Comparison of ENCODE assay signal across 8 cellular contexts in the genomic region with DNA sequence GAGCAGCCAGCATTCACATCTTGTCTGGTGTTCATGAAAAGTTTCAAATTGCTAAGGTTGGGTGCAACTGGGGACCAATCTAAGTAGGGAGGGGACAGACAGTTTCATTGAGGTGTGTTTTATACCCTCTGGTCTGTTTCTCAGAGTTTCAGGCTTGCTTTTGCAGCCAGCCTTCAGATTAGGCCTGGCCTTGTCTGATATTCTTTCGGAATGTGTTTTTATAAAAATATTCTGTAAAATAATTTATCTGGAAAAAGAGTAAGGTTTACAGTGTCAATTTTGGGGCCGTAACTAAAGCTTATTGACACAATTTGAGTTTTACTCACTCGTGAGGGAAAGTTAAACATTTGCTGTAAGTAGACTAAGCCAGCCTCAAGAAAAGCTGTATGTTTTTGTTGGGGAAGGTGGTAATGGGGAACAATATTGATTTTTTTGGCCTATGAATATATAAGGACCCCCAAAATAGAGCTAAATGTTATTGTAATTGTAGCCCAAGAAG. TPM values are rescaled to one million over a fixed set of nuclear protein-coding genes. Genes with fewer than 3 reads are reported as not detected.
DNase-seq lines count a peak whose midpoint lies in the region; ATAC-seq, FAIRE-seq and TF ChIP-seq lines count a peak whose summit lies in the region.

No MANE protein-coding gene starts in this region.

- no peaks in the 10 kb centered on the region for H3K9me3 ChIP-seq in vagina

- peak; percentile 25 for ATAC-seq in GM19467 (IDR thresholded peaks at IDR 0.05; ENCODE audit: unreplicated experiment)
- ATAC-seq in HG03558 (IDR thresholded peaks at IDR 0.05; ENCODE audit: extremely low read depth, unreplicated experiment): peak; percentile 15
- ATAC-seq in memory B cell (ENCODE audit: low read depth): peak; percentile 4

- peaks cover 7% of the 10 kb centered on the region for H3K36me3 Mint-ChIP-seq in MCF 10A (ENCODE audit: insufficient read depth, unreplicated experiment)
- H3K36me3 Mint-ChIP-seq in memory B cell: peaks cover 4% of the 10 kb centered on the region

- H3K4me1 Mint-ChIP-seq in MCF 10A (ENCODE audit: insufficient read depth, unreplicated experiment) (peaks cover 27% of the 10 kb centered on the region), memory B cell (peaks cover 44% of the 10 kb centered on the region)

- intact Hi-C loops in MCF 10A (cut with micrococcal nuclease): no loop called here
- intact Hi-C loops in vagina (cut with DNase I): no loop called here

- CTCF ChIA-PET in MCF 10A (lab: Yijun Ruan, JAX): interaction anchor here (0.6 to 0.8 kb wide), 4 partner anchors 10 to 1659 kb away, joined by 3 read pairs; no protein-coding TSS in a partner anchor

- H3K4me3 Mint-ChIP-seq in MCF 10A (ENCODE audit: unreplicated experiment): peak overlapping the region; percentile 97
- H3K4me3 Mint-ChIP-seq in memory B cell: peak overlapping the region; percentile 96

- H3K27me3 Mint-ChIP-seq in MCF 10A (ENCODE audit: insufficient read depth, unreplicated experiment) (no peaks in the 10 kb centered on the region), memory B cell (no peaks in the 10 kb centered on the region)

- H3K27ac Mint-ChIP-seq in MCF 10A (ENCODE audit: low read depth, unreplicated experiment): peak overlapping the region; percentile 100
- peak overlapping the region; percentile 97 for H3K27ac Mint-ChIP-seq in memory B cell

- no peaks in the 10 kb centered on the region for H3K36me3 ChIP-seq in vagina

- POLR2A ChIA-PET in MCF 10A (lab: Yijun Ruan, JAX): interaction anchor here (0.5 to 3.5 kb wide), 17 partner anchors 8 to 359 kb away, joined by 3 to 24 read pairs (median 4); a partner anchor contains a TSS

- H3K9me3 Mint-ChIP-seq in MCF 10A (ENCODE audit: unreplicated experiment) (peaks cover 7% of the 10 kb centered on the region), memory B cell (no peaks in the 10 kb centered on the region)

- TF ChIP-seq CTCF in MCF 10A (IDR thresholded peaks at IDR 0.05; ENCODE audit: unreplicated experiment) (no peak), vagina (IDR thresholded peaks at IDR 0.05) (no peak)

- peak overlapping the region; percentile 99 for H3K27ac ChIP-seq in vagina

- BruUV-seq in MCF 10A (replicated peaks; lab: Mats Ljungman, UMichigan): TSS peak; percentile 30

- no peaks in the 10 kb centered on the region for H3K27me3 ChIP-seq in vagina

- no peak for TF ChIP-seq POLR2A in vagina (IDR thresholded peaks at IDR 0.05)
- no peak for TF ChIP-seq POLR2A in GM12891 (IDR thresholded peaks at IDR 0.05; ENCODE audit: low read depth, low read length)

- DNase-seq in DMS53 treated with DMSO at 0.1 percent for 48 hours (lab: John Stamatoyannopoulos, UW; ENCODE audit: unreplicated experiment) (peak; percentile 22), MCF 10A (ENCODE audit: unreplicated experiment) (peak; percentile 22), memory B cell (ENCODE audit: low spot score in 2 of 2) (no peak), vagina (ENCODE audit: extremely low spot score in 2 of 2) (no peak), AG08395 (ENCODE audit: low spot score) (no peak), GM12891 (ENCODE audit: insufficient read length, low spot score) (no peak)

- FAIRE-seq in GM12891 (lab: Jason Lieb, UNC): no peak

- H3K4me1 ChIP-seq in vagina: peaks cover 65% of the 10 kb centered on the region

- peak overlapping the region; percentile 70 to 86 for H3K4me3 ChIP-seq in vagina

TF ChIP-seq in GM12891, 5 proteins besides CTCF, POLR2A, EP300 and RAD21:
- TF ChIP-seq POLR2AphosphoS5 (IDR thresholded peaks at IDR 0.05; ENCODE audit: low read depth, low read length) (no peak), PAX5 (IDR thresholded peaks at IDR 0.05; ENCODE audit: insufficient read depth, low read length, severe bottlenecking) (no peak), TAF1 (IDR thresholded peaks at IDR 0.05; ENCODE audit: low read depth, low read length) (no peak), SPI1 (IDR thresholded peaks at IDR 0.05; ENCODE audit: low read depth, low read length) (no peak), POU2F2 (IDR thresholded peaks at IDR 0.05; ENCODE audit: low read depth, low read length) (no peak)

RNA-seq across cellular contexts. Expression of a gene that starts 1.3 kb away (rescaled TPM):
- total RNA-seq in MCF 10A (2022) (101 TPM in 2 replicates), vagina (78.8 TPM)
- polyA plus RNA-seq in GM12891 (2012; ENCODE audit: low read depth, missing spikeins): 22.1 TPM

Comparison
In these comparisons a context has a peak if more than half of its experiments do, and no peak if none do; other contexts are left out.
1. DNase-seq: peak in DMS53 treated with DMSO at 0.1 percent for 48 hours (single experiment) and MCF 10A (single experiment); none in memory B cell (0 of 2), vagina (0 of 2), AG08395 (single experiment) and GM12891 (single experiment).
2. Peak in every context shown above with its lines, with median percentiles within 50 percentile points of each other: ATAC-seq.